Comparison of ENCODE assay signal across 14 cellular contexts in the genomic region with DNA sequence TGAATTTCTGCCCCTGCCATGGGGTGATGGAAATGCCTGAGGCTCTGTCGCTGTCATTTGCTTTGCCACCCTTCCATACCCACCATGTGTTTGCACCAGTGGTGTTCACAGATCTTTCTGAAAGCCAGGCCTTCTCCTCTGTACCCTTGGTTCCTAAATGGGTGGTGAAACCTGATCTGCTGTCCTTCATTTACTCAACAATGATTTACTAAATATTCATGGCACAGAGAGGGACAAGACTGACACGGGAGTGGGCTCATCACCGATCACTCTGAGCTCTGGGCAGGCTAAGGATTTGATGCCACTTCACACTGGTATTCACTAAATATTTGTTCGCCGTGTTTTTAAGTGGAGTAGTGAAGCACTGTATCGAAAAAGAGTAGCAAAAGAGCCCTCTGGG.
"Had no signal": no experiment of that assay in that cellular context is flagged by ENCODE, and none has a peak within 500 bp of the region (broad histone marks: within the 10 kb centered on the region; RNA-seq: fewer than 3 reads in every experiment).

No MANE protein-coding gene starts in this region.

- ATAC-seq: natural killer cell treated with Interleukin-12 subunit alpha and Interleukin-12 subunit beta and Interleukin-15 and Interleukin-18, amount 100 ng/mL, for 72 hours had no signal

- H3K27me3 Mint-ChIP-seq: activated naive CD4-positive, alpha-beta T cell treated with anti-CD3 and anti-CD28 coated beads, Interleukin-2, amount 10 ng/mL, durations not matched to agents 7 days and 5 days; natural killer cell treated with Interleukin-12 subunit alpha and Interleukin-12 subunit beta and Interleukin-15 and Interleukin-18, amount 100 ng/mL, for 72 hours; stimulated activated naive CD8-positive, alpha-beta T cell treated with anti-CD3 and anti-CD28 coated beads, Interleukin-15, Interleukin-2, amounts not matched to agents 100 ng/mL and 50 ng/mL, for 24 hours had no signal

- H3K9me3 ChIP-seq: colonic mucosa, esophagus squamous epithelium, testis had no signal

- DNase-seq: activated CD4-positive, alpha-beta T cell treated with anti-CD3 and anti-CD28 coated beads, Interleukin-2, amount 50 U/mL, for 1 hour; activated naive CD4-positive, alpha-beta T cell treated with anti-CD3 and anti-CD28 coated beads, Interleukin-2, amount 10 ng/mL, durations not matched to agents 7 days and 5 days; colonic mucosa; effector CD4-positive, alpha-beta T cell; esophagus squamous epithelium; mesenchymal stem cell; nucleus accumbens; posterior cingulate gyrus; small intestine; stimulated activated CD4-positive, alpha-beta T cell treated with anti-CD3 and anti-CD28 coated beads, Interleukin-4, amount 100 ng/mL, for 4 hours; stimulated activated CD8-positive, alpha-beta memory T cell treated with anti-CD3 and anti-CD28 coated beads, Interleukin-4, amount 100 ng/mL, for 48 hours; testis had no signal

- H3K4me1 ChIP-seq: colonic mucosa had no signal

- H3K27ac ChIP-seq: colonic mucosa had no signal

- H3K4me3 Mint-ChIP-seq: activated naive CD4-positive, alpha-beta T cell treated with anti-CD3 and anti-CD28 coated beads, Interleukin-2, amount 10 ng/mL, durations not matched to agents 7 days and 5 days; natural killer cell treated with Interleukin-12 subunit alpha and Interleukin-12 subunit beta and Interleukin-15 and Interleukin-18, amount 100 ng/mL, for 72 hours; stimulated activated naive CD8-positive, alpha-beta T cell treated with anti-CD3 and anti-CD28 coated beads, Interleukin-15, Interleukin-2, amounts not matched to agents 100 ng/mL and 50 ng/mL, for 24 hours had no signal

- H3K36me3 ChIP-seq: colonic mucosa had no signal

- H3K9me3 Mint-ChIP-seq: stimulated activated naive CD8-positive, alpha-beta T cell treated with anti-CD3 and anti-CD28 coated beads, Interleukin-15, Interleukin-2, amounts not matched to agents 100 ng/mL and 50 ng/mL, for 24 hours had no signal

- H3K27ac Mint-ChIP-seq: activated naive CD4-positive, alpha-beta T cell treated with anti-CD3 and anti-CD28 coated beads, Interleukin-2, amount 10 ng/mL, durations not matched to agents 7 days and 5 days; natural killer cell treated with Interleukin-12 subunit alpha and Interleukin-12 subunit beta and Interleukin-15 and Interleukin-18, amount 100 ng/mL, for 72 hours; stimulated activated naive CD8-positive, alpha-beta T cell treated with anti-CD3 and anti-CD28 coated beads, Interleukin-15, Interleukin-2, amounts not matched to agents 100 ng/mL and 50 ng/mL, for 24 hours had no signal

- H3K4me3 ChIP-seq: colonic mucosa, esophagus squamous epithelium, testis had no signal

- H3K27me3 ChIP-seq: colonic mucosa, esophagus squamous epithelium, testis had no signal
